In genomic region chr14:34863844-34864243, GRCh38 we compare ENCODE assay signal across 24 cellular contexts.
"Had no signal": no experiment of that assay in that cellular context is flagged by ENCODE, and none has a peak within 500 bp of the region (broad histone marks: within the 10 kb centered on the region; RNA-seq: fewer than 3 reads in every experiment).

No MANE protein-coding gene starts in this region.

- DNase-seq: colonic mucosa; cortex of kidney; dermis blood vessel endothelial cell; dorsolateral prefrontal cortex; effector CD4-positive, alpha-beta T cell; effector memory CD4-positive, alpha-beta T cell; foreskin keratinocyte; heart left ventricle; hypothalamus; immature natural killer cell; islet precursor cell; kidney; kidney glomerular epithelial cell; left colon; left ventricle myocardium inferior; lower lobe of right lung; mesenchymal stem cell; mucosa of descending colon; naive B cell had no signal

- H3K4me3 ChIP-seq: colonic mucosa, dorsolateral prefrontal cortex, esophagus muscularis mucosa, gastroesophageal sphincter, heart left ventricle, hepatocyte, left ventricle myocardium inferior, lower lobe of right lung, mucosa of descending colon had no signal

- H3K9me3 ChIP-seq: colonic mucosa, esophagus muscularis mucosa, gastroesophageal sphincter, heart left ventricle, left ventricle myocardium inferior, lower lobe of right lung, mucosa of descending colon had no signal

- H3K27ac ChIP-seq: colonic mucosa, dorsolateral prefrontal cortex, esophagus muscularis mucosa, foreskin keratinocyte, gastroesophageal sphincter, heart left ventricle, hepatocyte, left ventricle myocardium inferior, lower lobe of right lung had no signal

- H3K27me3 ChIP-seq: colonic mucosa, dorsolateral prefrontal cortex, esophagus muscularis mucosa, foreskin keratinocyte, gastroesophageal sphincter, heart left ventricle, hepatocyte had no signal

- H3K4me1 ChIP-seq: colonic mucosa, esophagus muscularis mucosa, gastroesophageal sphincter, left ventricle myocardium inferior, lower lobe of right lung had no signal

- H3K4me1 Mint-ChIP-seq: mesothelial cell of epicardium had no signal

- ATAC-seq: foreskin keratinocyte, gastroesophageal sphincter, heart left ventricle, left colon, left lobe of liver, lower lobe of right lung, mucosa of descending colon had no signal

- H3K27ac Mint-ChIP-seq: mesothelial cell of epicardium had no signal

- H3K4me3 Mint-ChIP-seq: immature natural killer cell, mesothelial cell of epicardium, naive B cell had no signal

- H3K9me3 Mint-ChIP-seq: naive B cell had no signal

- H3K36me3 ChIP-seq: colonic mucosa had no signal

- H3K27me3 Mint-ChIP-seq: naive B cell had no signal
